In the genomic region with DNA sequence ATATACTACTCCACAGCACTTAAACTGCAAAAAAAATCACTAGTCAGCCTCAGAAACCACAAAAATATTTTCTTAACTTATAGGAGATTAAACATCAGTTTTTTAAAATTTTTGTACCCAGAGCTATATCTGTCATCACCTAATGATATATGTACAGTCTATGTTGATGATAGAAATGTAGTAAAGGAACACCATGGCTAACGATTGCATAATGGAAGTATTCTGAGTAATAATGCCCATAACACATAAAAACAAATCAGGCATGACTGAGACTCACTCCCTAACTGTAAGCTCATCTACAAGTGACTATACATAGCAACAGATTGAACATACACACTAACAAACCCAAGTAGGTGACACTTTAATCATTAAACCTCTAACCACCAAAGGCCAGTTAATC, we compare ENCODE assay signal across 14 cellular contexts. TPM values are rescaled to one million over a fixed set of nuclear protein-coding genes. Genes with fewer than 3 reads are reported as not detected.
DNase-seq lines count a peak whose midpoint lies in the region; ATAC-seq and TF ChIP-seq lines count a peak whose summit lies in the region.
"Had no signal": no experiment of that assay in that cellular context is flagged by ENCODE, and none has a peak within 500 bp of the region (broad histone marks: within the 10 kb centered on the region; RNA-seq: fewer than 3 reads in every experiment).

No MANE protein-coding gene starts in this region.

- no peak for TF ChIP-seq CTCF in ascending aorta (IDR thresholded peaks at IDR 0.05)

- H3K27me3 Mint-ChIP-seq in activated CD4-positive, alpha-beta T cell treated with anti-CD3 and anti-CD28 coated beads, Interleukin-2, amount 10 ng/mL, durations not matched to agents 7 days and 5 days: peaks cover 14% of the 10 kb centered on the region

- no peaks in the 10 kb centered on the region for H3K27me3 ChIP-seq in ascending aorta
- H3K27me3 ChIP-seq: gastroesophageal sphincter, left lung had no signal

- H3K9me3 ChIP-seq in ascending aorta: no peaks in the 10 kb centered on the region
- H3K9me3 ChIP-seq: gastroesophageal sphincter, left lung had no signal

- no peak overlapping the region for H3K4me3 Mint-ChIP-seq in activated CD4-positive, alpha-beta T cell treated with anti-CD3 and anti-CD28 coated beads, Interleukin-2, amount 10 ng/mL, durations not matched to agents 7 days and 5 days
- H3K4me3 Mint-ChIP-seq: activated naive CD4-positive, alpha-beta T cell treated with anti-CD3 and anti-CD28 coated beads, Interleukin-2, amount 50 U/mL, for 24 hours; GM23338 had no signal

- H3K9me3 Mint-ChIP-seq in activated CD4-positive, alpha-beta T cell treated with anti-CD3 and anti-CD28 coated beads, Interleukin-2, amount 10 ng/mL, durations not matched to agents 7 days and 5 days: no peaks in the 10 kb centered on the region
- H3K9me3 Mint-ChIP-seq: activated naive CD4-positive, alpha-beta T cell treated with anti-CD3 and anti-CD28 coated beads, Interleukin-2, amount 50 U/mL, for 24 hours; GM23338 had no signal

- H3K36me3 ChIP-seq in ascending aorta: no peaks in the 10 kb centered on the region
- H3K36me3 ChIP-seq: gastroesophageal sphincter, left lung had no signal

- peak overlapping the region; percentile 6 to 38 for H3K27ac ChIP-seq in ascending aorta
- H3K27ac ChIP-seq: coronary artery, gastroesophageal sphincter, left lung had no signal

- CTCF ChIA-PET in activated CD4-positive, alpha-beta T cell treated with anti-CD3 and anti-CD28 coated beads, Interleukin-2, amount 10 ng/mL, durations not matched to agents 7 days and 5 days (lab: Charles Lee): interaction anchor here (0.9 to 2.9 kb wide), 3 partner anchors 14 to 275 kb away, joined by 3 to 8 read pairs (median 3); no protein-coding TSS in a partner anchor

- intact Hi-C loops in ascending aorta (cut with DNase I): loop anchor here (2.0 kb wide), 2 partner anchors 52 to 134 kb away; partner anchors contain the start of gene TSPAN12

- ATAC-seq in GM19351 (IDR thresholded peaks at IDR 0.05; ENCODE audit: unreplicated experiment): peak; percentile 59
- peak; percentile 71 for ATAC-seq in HG03135 (IDR thresholded peaks at IDR 0.05; ENCODE audit: unreplicated experiment)
- ATAC-seq in GM21825 (IDR thresholded peaks at IDR 0.05; ENCODE audit: unreplicated experiment): no peak

- H3K4me1 Mint-ChIP-seq in activated CD4-positive, alpha-beta T cell treated with anti-CD3 and anti-CD28 coated beads, Interleukin-2, amount 10 ng/mL, durations not matched to agents 7 days and 5 days: no peaks in the 10 kb centered on the region
- H3K4me1 Mint-ChIP-seq: activated naive CD4-positive, alpha-beta T cell treated with anti-CD3 and anti-CD28 coated beads, Interleukin-2, amount 50 U/mL, for 24 hours had no signal

- H3K27ac Mint-ChIP-seq in activated CD4-positive, alpha-beta T cell treated with anti-CD3 and anti-CD28 coated beads, Interleukin-2, amount 10 ng/mL, durations not matched to agents 7 days and 5 days: no peak overlapping the region
- H3K27ac Mint-ChIP-seq: activated naive CD4-positive, alpha-beta T cell treated with anti-CD3 and anti-CD28 coated beads, Interleukin-2, amount 50 U/mL, for 24 hours; GM23338 had no signal

- POLR2A ChIA-PET in activated CD4-positive, alpha-beta T cell treated with anti-CD3 and anti-CD28 coated beads, Interleukin-2, amount 10 ng/mL, durations not matched to agents 7 days and 5 days (lab: Charles Lee): no interaction called here

- H3K4me1 ChIP-seq in ascending aorta: peaks cover 0 to 5% of the 10 kb centered on the region in 2 donors
- H3K4me1 ChIP-seq: gastroesophageal sphincter had no signal

- no peaks in the 10 kb centered on the region for H3K36me3 Mint-ChIP-seq in activated CD4-positive, alpha-beta T cell treated with anti-CD3 and anti-CD28 coated beads, Interleukin-2, amount 10 ng/mL, durations not matched to agents 7 days and 5 days (ENCODE audit: low read depth)
- H3K36me3 Mint-ChIP-seq: activated naive CD4-positive, alpha-beta T cell treated with anti-CD3 and anti-CD28 coated beads, Interleukin-2, amount 50 U/mL, for 24 hours had no signal

- no peak overlapping the region for H3K4me3 ChIP-seq in ascending aorta
- H3K4me3 ChIP-seq: coronary artery, gastroesophageal sphincter, GM23338, left lung had no signal

- DNase-seq in ascending aorta (ENCODE audit: low spot score in 2 of 2) (no peak), stromal cell of bone marrow (ENCODE audit: low read depth) (peak; percentile 9), NCI-H2107 (lab: John Stamatoyannopoulos, UW) (no peak), mesenteric fat pad (ENCODE audit: low spot score) (no peak)
- no peak for DNase-seq in activated CD4-positive, alpha-beta T cell treated with anti-CD3 and anti-CD28 coated beads, Interleukin-2, amount 10 ng/mL, durations not matched to agents 7 days and 5 days
- DNase-seq: left lung had no signal

RNA-seq across cellular contexts. Expression of gene TSPAN12, which starts 51.3 kb away (rescaled TPM):
- total RNA-seq in ascending aorta: 28.9 TPM
- not detected for total RNA-seq in activated CD4-positive, alpha-beta T cell treated with anti-CD3 and anti-CD28 coated beads, Interleukin-2, amount 10 ng/mL, durations not matched to agents 7 days and 5 days
- total RNA-seq in mesenteric fat pad: 7.2 TPM
- total RNA-seq: T-helper 1 cell treated with Interleukin-12 subunit alpha and Interleukin-12 subunit beta and Interleukin-4 antibody, amounts not matched to agents 30 ng/mL and 1 ng/mL, for 36 hours had no signal
